In genomic region chrX:57406149-57406548, GRCh38 we compare ENCODE assay signal across 29 cellular contexts.
"Had no signal": no experiment of that assay in that cellular context is flagged by ENCODE, and none has a peak within 500 bp of the region (broad histone marks: within the 10 kb centered on the region; RNA-seq: fewer than 3 reads in every experiment).

No MANE protein-coding gene starts in this region.

- DNase-seq: cortex of kidney; effector memory CD8-positive, alpha-beta T cell; esophagus squamous epithelium; foreskin melanocyte; glutamatergic neuron; heart right ventricle; hippocampal formation; left cardiac atrium; left lung; mesenchymal stem cell; mucosa of descending colon; naive B cell; pancreas; stimulated activated CD4-positive, alpha-beta T cell treated with anti-CD3 and anti-CD28 coated beads, Interleukin-15, amount 100 ng/mL, for 24 hours; stimulated activated CD4-positive, alpha-beta T cell treated with anti-CD3 and anti-CD28 coated beads, Interleukin-2, amount 100 ng/mL, for 48 hours; stimulated activated naive B cell treated with anti-CD40 and anti-IgM and Interleukin-4, amounts not matched to agents 10 μg/mL and 1 μg/mL and 100 μg/mL, for 72 hours; upper lobe of left lung had no signal

- H3K36me3 Mint-ChIP-seq: natural killer cell treated with Interleukin-12 subunit alpha and Interleukin-12 subunit beta and Interleukin-15 and Interleukin-18, amount 100 ng/mL, for 72 hours had no signal

- H3K27me3 Mint-ChIP-seq: effector memory CD8-positive, alpha-beta T cell; naive B cell; progenitor cell of endocrine pancreas; stimulated activated naive B cell treated with anti-CD40 and anti-IgM and Interleukin-4, amounts not matched to agents 10 μg/mL and 1 μg/mL and 100 μg/mL, for 72 hours; stimulated activated naive CD8-positive, alpha-beta T cell treated with anti-CD3 and anti-CD28 coated beads, Interleukin-15, Interleukin-2, amounts not matched to agents 100 ng/mL and 50 ng/mL, for 24 hours had no signal

- H3K27me3 ChIP-seq: esophagus squamous epithelium, heart right ventricle, left lung, neutrophil, pancreas, tibial nerve, upper lobe of left lung had no signal

- H3K27ac Mint-ChIP-seq: effector memory CD8-positive, alpha-beta T cell; mesothelial cell of epicardium; naive B cell; natural killer cell treated with Interleukin-12 subunit alpha and Interleukin-12 subunit beta and Interleukin-15 and Interleukin-18, amount 100 ng/mL, for 72 hours; progenitor cell of endocrine pancreas; stimulated activated naive B cell treated with anti-CD40 and anti-IgM and Interleukin-4, amounts not matched to agents 10 μg/mL and 1 μg/mL and 100 μg/mL, for 72 hours; stimulated activated naive CD8-positive, alpha-beta T cell treated with anti-CD3 and anti-CD28 coated beads, Interleukin-15, Interleukin-2, amounts not matched to agents 100 ng/mL and 50 ng/mL, for 24 hours had no signal

- H3K4me3 ChIP-seq: esophagus squamous epithelium, heart right ventricle, left lung, mucosa of descending colon, pancreas, skin epidermis, thoracic aorta, tibial nerve, upper lobe of left lung had no signal

- H3K4me1 ChIP-seq: esophagus squamous epithelium, heart right ventricle, left lung, pancreas, tibial nerve, upper lobe of left lung had no signal

- H3K4me3 Mint-ChIP-seq: effector memory CD8-positive, alpha-beta T cell; mesothelial cell of epicardium; natural killer cell treated with Interleukin-12 subunit alpha and Interleukin-12 subunit beta and Interleukin-15 and Interleukin-18, amount 100 ng/mL, for 72 hours; neural crest cell; stimulated activated naive B cell treated with anti-CD40 and anti-IgM and Interleukin-4, amounts not matched to agents 10 μg/mL and 1 μg/mL and 100 μg/mL, for 72 hours; stimulated activated naive CD8-positive, alpha-beta T cell treated with anti-CD3 and anti-CD28 coated beads, Interleukin-15, Interleukin-2, amounts not matched to agents 100 ng/mL and 50 ng/mL, for 24 hours had no signal

- H3K4me1 Mint-ChIP-seq: mesothelial cell of epicardium; naive B cell; neural crest cell; stimulated activated naive B cell treated with anti-CD40 and anti-IgM and Interleukin-4, amounts not matched to agents 10 μg/mL and 1 μg/mL and 100 μg/mL, for 72 hours had no signal

- ATAC-seq: effector memory CD8-positive, alpha-beta T cell; left cardiac atrium; left lung; mucosa of descending colon; natural killer cell treated with Interleukin-12 subunit alpha and Interleukin-12 subunit beta and Interleukin-15 and Interleukin-18, amount 100 ng/mL, for 72 hours; pancreas; stimulated activated naive B cell treated with anti-CD40 and anti-IgM and Interleukin-4, amounts not matched to agents 10 μg/mL and 1 μg/mL and 100 μg/mL, for 72 hours had no signal

- FAIRE-seq: endometrium, islet of Langerhans, urothelium cell line had no signal

- H3K9me3 ChIP-seq: mucosa of descending colon, neutrophil, pancreas, thoracic aorta had no signal

- H3K27ac ChIP-seq: esophagus squamous epithelium, heart right ventricle, left lung, neutrophil, pancreas, skin epidermis, thoracic aorta, tibial nerve, upper lobe of left lung had no signal

- H3K36me3 ChIP-seq: esophagus squamous epithelium, heart right ventricle, left lung, neutrophil, pancreas, thoracic aorta, tibial nerve, upper lobe of left lung had no signal
